Comparison of ENCODE assay signal across 1 cellular context in the genomic region with DNA sequence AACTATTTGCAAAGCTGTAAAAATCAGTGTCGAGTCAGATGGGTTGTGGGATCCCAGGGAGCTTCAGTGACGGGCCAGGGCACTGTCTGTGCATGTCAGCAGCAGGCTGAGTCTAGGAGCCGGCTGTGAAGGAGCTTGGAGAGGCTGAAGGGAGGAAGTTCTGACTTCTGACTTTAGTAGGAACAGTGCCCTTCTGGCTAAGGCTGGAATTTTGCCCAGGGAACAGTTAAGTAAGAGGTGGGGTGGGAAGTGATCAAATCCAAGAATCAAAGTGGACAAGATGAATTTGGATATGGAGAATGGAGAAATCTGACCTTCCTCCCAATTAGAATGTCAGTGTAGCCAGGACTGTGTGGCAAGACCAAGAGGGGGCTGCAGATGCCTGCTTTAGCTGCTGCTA.
TF ChIP-seq lines count a peak whose summit lies in the region.

No MANE protein-coding gene starts in this region.

TF ChIP-seq in GM23338, 12 proteins besides CTCF, POLR2A, EP300 and RAD21 (continued from another document):
- TF ChIP-seq ZNF462 (CRISPR knock-in tag; IDR thresholded peaks at IDR 0.05) = no peak
TF ChIP-seq in GM23338: peak in this region for 0.
